Comparison of ENCODE assay signal across 12 cellular contexts in genomic region chr10:14585287-14586193, GRCh38.
A peak's percentile ranks its signal among the peaks of the same experiment; 100 is the strongest.
DNase-seq lines count a peak whose midpoint lies in the region; ATAC-seq and TF ChIP-seq lines count a peak whose summit lies in the region.
"Had no signal": no experiment of that assay in that cellular context is flagged by ENCODE, and none has a peak within 500 bp of the region (broad histone marks: within the 10 kb centered on the region; RNA-seq: fewer than 3 reads in every experiment).

No MANE protein-coding gene starts in this region.

- H3K27me3 Mint-ChIP-seq in effector memory CD8-positive, alpha-beta T cell = no peaks in the 10 kb centered on the region

- H3K79me2 ChIP-seq in PC-9 (ENCODE audit: low read depth) = peaks cover 98% of the 10 kb centered on the region

- peaks cover 77 to 88% of the 10 kb centered on the region in 2 donors for H3K4me1 Mint-ChIP-seq in effector memory CD8-positive, alpha-beta T cell (ENCODE audit: low read depth in 2 of 2)

- no peak for TF ChIP-seq CTCF in PC-9 (conservative IDR thresholded peaks at IDR 0.05)
- no peak for TF ChIP-seq CTCF in spleen (IDR thresholded peaks at IDR 0.05 in 8 of 11, conservative IDR thresholded peaks at IDR 0.05 in 3 of 11)

- BruUV-seq in PC-9 (replicated peaks; lab: Mats Ljungman, UMichigan) = no TSS peak

- no peaks in the 10 kb centered on the region for H3K9me3 Mint-ChIP-seq in effector memory CD8-positive, alpha-beta T cell

- H3K27me3 ChIP-seq in PC-9 (ENCODE audit: insufficient read depth, low read depth) (no peaks in the 10 kb centered on the region), spleen (replicated peaks in 1 of 7) (no peaks in the 10 kb centered on the region)
- H3K27me3 ChIP-seq: heart right ventricle, testis had no signal

- H3K9me2 ChIP-seq in PC-9 (ENCODE audit: insufficient read depth) = no peaks in the 10 kb centered on the region

- H3F3A ChIP-seq in PC-9 (ENCODE audit: insufficient read depth, low read depth) = peaks cover 77% of the 10 kb centered on the region

- H3K27ac ChIP-seq in PC-9 (peak overlapping the region; percentile 97), spleen (peak overlapping the region in 7 of 8 donors; percentile 10 to 93 (median 60))
- H3K27ac ChIP-seq: SK-N-MC, testis had no signal

- 71 to 79% (median 71%) methylated on average over 15 of the region's 15 CpGs for WGBS in spleen, 5 donors

- POLR2A ChIA-PET in PC-9 (lab: Charles Lee; ENCODE audit: unreplicated experiment) = no interaction called here

- peak; percentile 64 for DNase-seq in NCI-H748 (lab: John Stamatoyannopoulos, UW; ENCODE audit: unreplicated experiment)
- no peak for DNase-seq in NCI-H748 treated with DMSO at 0.1 percent for 48 hours (lab: John Stamatoyannopoulos, UW)
- DNase-seq in PC-9 = no peak
- no peak for DNase-seq in effector memory CD8-positive, alpha-beta T cell
- no peak for DNase-seq in spleen
- no peak for DNase-seq in hypothalamus (lab: John Stamatoyannopoulos, UW)
- DNase-seq in left cardiac atrium = no peak
- DNase-seq in NCI-H1092 (lab: John Stamatoyannopoulos, UW) = no peak
- DNase-seq: 8988T, heart right ventricle had no signal

- H3K36me3 Mint-ChIP-seq in effector memory CD8-positive, alpha-beta T cell (ENCODE audit: insufficient read depth) = peaks cover 82% of the 10 kb centered on the region

- H3K4me3 ChIP-seq in PC-9 (no peak overlapping the region), spleen (no peak overlapping the region)
- H3K4me3 ChIP-seq: heart right ventricle, SK-N-MC, testis had no signal

- H3K36me3 ChIP-seq in PC-9 (ENCODE audit: low read depth) (peaks cover 39% of the 10 kb centered on the region), spleen (peaks cover 0 to 7% (median 0%) of the 10 kb centered on the region in 6 donors)
- H3K36me3 ChIP-seq: heart right ventricle had no signal

- peak overlapping the region; percentile 73 for H3K4me2 ChIP-seq in PC-9

- H3K9me3 ChIP-seq in PC-9 (ENCODE audit: insufficient read depth, low read depth) (no peaks in the 10 kb centered on the region), spleen (no peaks in the 10 kb centered on the region)
- H3K9me3 ChIP-seq: heart right ventricle, testis had no signal

- no peak overlapping the region for H2AFZ ChIP-seq in PC-9

- no peak for ATAC-seq in effector memory CD8-positive, alpha-beta T cell (replicated peaks)
- ATAC-seq in left cardiac atrium = no peak
- ATAC-seq: heart right ventricle had no signal

- intact Hi-C loops in PC-9 (cut with micrococcal nuclease; ENCODE audit: unreplicated experiment) (loop anchor here (5.0 kb wide), 1 partner anchor 33 kb away; no protein-coding TSS in a partner anchor), spleen (cut with DNase I; ENCODE audit: low total_unique reads) (no loop called here), left cardiac atrium (cut with DNase I) (no loop called here)

- TF ChIP-seq POLR2A in spleen (IDR thresholded peaks at IDR 0.05) = no peak

- no peaks in the 10 kb centered on the region; the same call in 1 of the 2 replicates for H4K20me1 ChIP-seq in PC-9 (ENCODE audit: insufficient read depth)

- CTCF ChIA-PET in PC-9 (lab: Charles Lee) = no interaction called here

- H3K4me1 ChIP-seq in PC-9 (replicated peaks; ENCODE audit: insufficient read depth) (peaks cover 71% of the 10 kb centered on the region), spleen (peaks cover 20 to 100% (median 86%) of the 10 kb centered on the region in 6 donors)

- H3K4me3 Mint-ChIP-seq in effector memory CD8-positive, alpha-beta T cell = peak overlapping the region; percentile 80 to 83

- peak overlapping the region; percentile 98 to 99 for H3K27ac Mint-ChIP-seq in effector memory CD8-positive, alpha-beta T cell
